In the genomic region with DNA sequence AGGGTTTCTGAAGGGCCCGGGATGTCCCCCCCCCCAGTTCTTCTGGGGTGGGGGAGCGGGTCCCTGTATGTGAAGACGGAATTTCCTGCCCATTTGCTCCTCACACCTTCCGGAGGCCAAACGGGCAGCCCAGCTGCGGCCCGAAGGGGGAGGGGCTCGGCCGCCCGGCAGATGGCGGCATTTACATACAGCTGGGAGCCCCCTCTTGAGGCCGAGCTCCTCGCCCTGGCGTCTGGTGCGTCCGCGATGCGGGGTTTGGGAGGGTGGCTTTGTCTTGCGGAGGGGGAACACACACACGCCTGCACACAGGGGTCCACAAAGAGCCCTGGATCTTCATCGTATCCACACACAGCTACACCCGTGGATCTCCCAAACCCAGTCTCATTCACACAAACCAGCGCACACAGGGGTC, we compare ENCODE assay signal across 9 cellular contexts. TPM values are rescaled to one million over a fixed set of nuclear protein-coding genes. Genes with fewer than 3 reads are reported as not detected.
DNase-seq lines count a peak whose midpoint lies in the region; ATAC-seq and TF ChIP-seq lines count a peak whose summit lies in the region.
"Had no signal": no experiment of that assay in that cellular context is flagged by ENCODE, and none has a peak within 500 bp of the region (broad histone marks: within the 10 kb centered on the region; RNA-seq: fewer than 3 reads in every experiment).

No MANE protein-coding gene starts in this region.

- DNase-seq in Daoy (ENCODE audit: low read depth) (peak; percentile 68), Kasumi-1 (lab: John Stamatoyannopoulos, UW) (peak; percentile 49 to 61), Panc1 (ENCODE audit: low read depth, low spot score) (no peak), dermis blood vessel endothelial cell (peak; percentile 60), naive B cell (peak; percentile 28), CD14-positive monocyte (ENCODE audit: low spot score) (no peak)

- H3K4me1 Mint-ChIP-seq in naive B cell (peaks cover 23 to 32% (median 26%) of the 10 kb centered on the region in 3 donors), CD14-positive monocyte (peaks cover 8% of the 10 kb centered on the region)

- H3K27me3 ChIP-seq in Panc1 (ENCODE audit: control insufficient read depth, insufficient read depth, low read length): peaks cover 8% of the 10 kb centered on the region

- H3K9me3 ChIP-seq in Panc1 (ENCODE audit: control insufficient read depth, insufficient read depth, low read depth, low read length): no peaks in the 10 kb centered on the region

- TF ChIP-seq CTCF in Panc1 (IDR thresholded peaks at IDR 0.05) (no peak), CD14-positive monocyte (IDR thresholded peaks at IDR 0.05) (no peak)

- intact Hi-C loops in Panc1 (cut with micrococcal nuclease; ENCODE audit: unreplicated experiment) (loop anchor here (2.0 kb wide), 2 partner anchors 35 to 57 kb away; partner anchors contain the start of gene EID2B), CD14-positive monocyte (cut with micrococcal nuclease) (loop anchor here in 1 of 2 donors (10.0 kb wide), 1 partner anchor 177 kb away; no protein-coding TSS in a partner anchor)

- peak overlapping the region; percentile 28 to 52 for H3K4me3 ChIP-seq in Panc1 (ENCODE audit: low read depth in 2 of 2, low read length in 2 of 2)

- H3K9me3 Mint-ChIP-seq in naive B cell (no peaks in the 10 kb centered on the region), CD14-positive monocyte (peaks cover 0 to 20% (median 4%) of the 10 kb centered on the region in 7 donors)

- H3K36me3 ChIP-seq in Panc1 (ENCODE audit: control insufficient read depth, insufficient read depth, low read length): no peaks in the 10 kb centered on the region

- H3K27me3 Mint-ChIP-seq in naive B cell: peaks cover 13 to 39% (median 16%) of the 10 kb centered on the region in 3 donors
- H3K27me3 Mint-ChIP-seq in CD14-positive monocyte (ENCODE audit: low read depth in 3 of 3): peaks cover 62 to 69% (median 64%) of the 10 kb centered on the region in 3 donors

- in situ Hi-C loops in Panc1 (cut with HindIII; ENCODE audit: low pct_unique_long_range_greater_than_20kb, low sequenced_read_pairs): no loop called here

- H3K27ac Mint-ChIP-seq in naive B cell: no peak overlapping the region
- peak overlapping the region in 1 of 7 donors; percentile 33 for H3K27ac Mint-ChIP-seq in CD14-positive monocyte

- peaks cover 20% of the 10 kb centered on the region for H3K4me1 ChIP-seq in Panc1 (ENCODE audit: control insufficient read depth, insufficient read depth, low read length)

- POLR2A ChIA-PET in Panc1 (lab: Charles Lee): interaction anchor here (0.5 to 6.6 kb wide), 30 partner anchors 9 to 827 kb away, joined by 3 to 66 read pairs (median 5); partner anchors contain the start of genes EID2B, PSMC4, RPS16 and SAMD4B

- peaks cover 0 to 2% of the 10 kb centered on the region in 2 donors for H3K36me3 Mint-ChIP-seq in naive B cell
- peaks cover 0 to 11% of the 10 kb centered on the region in 2 donors for H3K36me3 Mint-ChIP-seq in CD14-positive monocyte

- H3K4me3 Mint-ChIP-seq in naive B cell: peak overlapping the region; percentile 71 to 91 (median 83)
- H3K4me3 Mint-ChIP-seq in CD14-positive monocyte: peak overlapping the region in 1 of 2 donors; percentile 86

- peak overlapping the region; percentile 2 for H3K27ac ChIP-seq in Panc1 (ENCODE audit: low read length)

- ATAC-seq in Panc1 (peak; percentile 75), naive B cell (ENCODE audit: low read depth in 2 of 2) (peak; percentile 39 to 53), GM19035 (IDR thresholded peaks at IDR 0.05; ENCODE audit: unreplicated experiment) (no peak), HG03025 (IDR thresholded peaks at IDR 0.05; ENCODE audit: low FRiP score, unreplicated experiment) (no peak)

- no TSS peak for BruUV-seq in Panc1 (replicated peaks; lab: Mats Ljungman, UMichigan)

- CTCF ChIA-PET in Panc1 (lab: Charles Lee): interaction anchor here (0.6 to 4.9 kb wide), 36 partner anchors 9 to 425 kb away, joined by 3 to 130 read pairs (median 5); partner anchors contain the start of genes DYRK1B, EID2, EID2B and MED29

RNA-seq across cellular contexts. Expression of gene DLL3, which starts 0.9 kb away (rescaled TPM):
- 3.6 and 5.0 TPM in 2 replicates for total RNA-seq in Daoy (2014; rRNA removed; shearing (Covaris generic))
- total RNA-seq in Panc1 (2021; ENCODE audit: unreplicated experiment): 76.9 TPM
- 106 TPM for polyA plus RNA-seq in Panc1 (2012; ENCODE audit: insufficient read length)
- 0.17 and 0.28 TPM in 2 replicates for total RNA-seq in dermis blood vessel endothelial cell
- under 1 TPM in 4 of 6 donors, not detected in 2; 0.20 to 0.89 (median 0.55) TPM for polyA plus RNA-seq in naive B cell (ENCODE audit: low read depth in 6 of 6)
- not detected for polyA plus RNA-seq in CD14-positive monocyte

RNA-seq across cellular contexts. Expression of gene SELENOV, which starts 17.1 kb away (rescaled TPM):
- total RNA-seq in Daoy (2014; rRNA removed; shearing (Covaris generic)): 0.57 and 6.3 TPM in 2 replicates
- total RNA-seq in Panc1 (2021; ENCODE audit: unreplicated experiment) (0.80 TPM), dermis blood vessel endothelial cell (not detected in 2 replicates)
- polyA plus RNA-seq in Panc1 (2012; ENCODE audit: insufficient read length): 0.65 TPM
- polyA plus RNA-seq in naive B cell (ENCODE audit: low read depth in 6 of 6) (not detected), CD14-positive monocyte (not detected)
- total RNA-seq: activated CD8-positive, alpha-beta memory T cell treated with anti-CD3 and anti-CD28 coated beads for 36 hours had no signal

RNA-seq across cellular contexts. Expression of gene TIMM50, which starts 17.2 kb away (rescaled TPM):
- 108 and 116 TPM in 2 replicates for total RNA-seq in Daoy (2014; rRNA removed; shearing (Covaris generic))
- total RNA-seq in Panc1 (2021; ENCODE audit: unreplicated experiment): 1,837 TPM
- 1,800 TPM for polyA plus RNA-seq in Panc1 (2012; ENCODE audit: insufficient read length)
- total RNA-seq in dermis blood vessel endothelial cell: 66.5 and 67.9 TPM in 2 replicates
- polyA plus RNA-seq in naive B cell (ENCODE audit: low read depth in 6 of 6): 10 to 100 TPM; 35.4 to 41.9 (median 37.0) TPM
- 10 to 100 TPM; 43.8 to 54.6 TPM for polyA plus RNA-seq in CD14-positive monocyte

RNA-seq across cellular contexts. Expression of gene EID2B, which starts 34.8 kb away (rescaled TPM):
- 5.7 and 5.8 TPM in 2 replicates for total RNA-seq in Daoy (2014; rRNA removed; shearing (Covaris generic))
- total RNA-seq in Panc1 (2021; ENCODE audit: unreplicated experiment): 37.7 TPM
- polyA plus RNA-seq in Panc1 (2012; ENCODE audit: insufficient read length): 11.1 TPM
- 2.2 and 2.7 TPM in 2 replicates for total RNA-seq in dermis blood vessel endothelial cell
- polyA plus RNA-seq in naive B cell (ENCODE audit: low read depth in 6 of 6): 1 to 10 TPM; 3.6 to 9.9 (median 7.2) TPM
- polyA plus RNA-seq in CD14-positive monocyte: 1 to 10 TPM; 2.4 to 2.6 TPM

RNA-seq across cellular contexts. Expression of gene EID2, which starts 42.1 kb away (rescaled TPM):
- total RNA-seq in Daoy (2014; rRNA removed; shearing (Covaris generic)): 13.0 and 16.1 TPM in 2 replicates
- 163 TPM for total RNA-seq in Panc1 (2021; ENCODE audit: unreplicated experiment)
- 179 TPM for polyA plus RNA-seq in Panc1 (2012; ENCODE audit: insufficient read length)
- 16.2 and 17.8 TPM in 2 replicates for total RNA-seq in dermis blood vessel endothelial cell
- polyA plus RNA-seq in naive B cell (ENCODE audit: low read depth in 6 of 6): 10 to 100 TPM in 4 of 6 donors, 1 to 10 TPM in 1, not detected in 1; 9.4 to 22.9 (median 17.3) TPM
- 10 to 100 TPM; 12.5 to 20.4 TPM for polyA plus RNA-seq in CD14-positive monocyte

Comparison
In these comparisons a context has a peak if more than half of its experiments do, and no peak if none do; other contexts are left out.
1. DNase-seq: peak in Daoy (single experiment), Kasumi-1 (2 of 2), dermis blood vessel endothelial cell (single experiment) and naive B cell (single experiment); none in Panc1 (single experiment) and CD14-positive monocyte (single experiment).
2. ATAC-seq: peak in Panc1 (single experiment) and naive B cell (2 of 2); none in GM19035 (single experiment) and HG03025 (single experiment).
3. RNA of gene DLL3, which starts 0.9 kb away (total RNA-seq): 76.9 TPM in Panc1 (single experiment); 3.6 to 5.0 TPM in Daoy and 0.17 to 0.28 TPM in dermis blood vessel endothelial cell; every median in the first group is over 10 times any median in the second.
4. RNA of gene TIMM50, which starts 17.2 kb away (total RNA-seq): 1,837 TPM in Panc1 (single experiment); 108 to 116 TPM in Daoy and 66.5 to 67.9 TPM in dermis blood vessel endothelial cell; every median in the first group is over 10 times any median in the second.